ENCODE assay signal across 11 cellular contexts in genomic region chr21:36710729-36711048, GRCh38. TPM values are rescaled to one million over a fixed set of nuclear protein-coding genes. Genes with fewer than 3 reads are reported as not detected.
DNase-seq lines count a peak whose midpoint lies in the region; ATAC-seq and TF ChIP-seq lines count a peak whose summit lies in the region.
"Had no signal": no experiment of that assay in that cellular context is flagged by ENCODE, and none has a peak within 500 bp of the region (broad histone marks: within the 10 kb centered on the region; RNA-seq: fewer than 3 reads in every experiment).

No MANE protein-coding gene starts in this region.

- intact Hi-C loops in stomach (cut with DNase I; ENCODE audit: low total_unique reads) = no loop called here

- H3K4me3 ChIP-seq in brain microvascular endothelial cell (ENCODE audit: low read depth, low read length) (no peak overlapping the region), stomach (peak overlapping the region in 2 of 4 donors; percentile 11 to 69)

- peak overlapping the region; percentile 7 for H3K4me3 Mint-ChIP-seq in activated naive CD8-positive, alpha-beta T cell treated with anti-CD3 and anti-CD28 coated beads for 36 hours
- H3K4me3 Mint-ChIP-seq in activated naive CD8-positive, alpha-beta T cell treated with anti-CD3 and anti-CD28 coated beads, Interleukin-2, amount 50 U/mL, for 24 hours = no peak overlapping the region
- H3K4me3 Mint-ChIP-seq: stimulated activated effector memory CD8-positive, alpha-beta T cell treated with anti-CD3 and anti-CD28 coated beads, Interleukin-12 subunit alpha, Interleukin-12 subunit beta, amount 100 ng/mL, for 72 hours had no signal

- peaks cover 91% of the 10 kb centered on the region for H3K27me3 Mint-ChIP-seq in activated naive CD8-positive, alpha-beta T cell treated with anti-CD3 and anti-CD28 coated beads for 36 hours
- peaks cover 81% of the 10 kb centered on the region for H3K27me3 Mint-ChIP-seq in activated naive CD8-positive, alpha-beta T cell treated with anti-CD3 and anti-CD28 coated beads, Interleukin-2, amount 50 U/mL, for 24 hours

- H3K36me3 ChIP-seq in brain microvascular endothelial cell (replicated peaks) (no peaks in the 10 kb centered on the region), stomach (no peaks in the 10 kb centered on the region)

- H3K27me3 ChIP-seq in brain microvascular endothelial cell (replicated peaks) (peaks cover 91% of the 10 kb centered on the region), stomach (peaks cover 27 to 98% (median 53%) of the 10 kb centered on the region in 3 donors)

- peaks cover 26% of the 10 kb centered on the region for H3K4me1 Mint-ChIP-seq in activated naive CD8-positive, alpha-beta T cell treated with anti-CD3 and anti-CD28 coated beads for 36 hours
- peaks cover 30% of the 10 kb centered on the region for H3K4me1 Mint-ChIP-seq in activated naive CD8-positive, alpha-beta T cell treated with anti-CD3 and anti-CD28 coated beads, Interleukin-2, amount 50 U/mL, for 24 hours

- H3K9me3 ChIP-seq in stomach = no peaks in the 10 kb centered on the region

- no peak overlapping the region for H3K27ac Mint-ChIP-seq in activated naive CD8-positive, alpha-beta T cell treated with anti-CD3 and anti-CD28 coated beads for 36 hours
- no peak overlapping the region for H3K27ac Mint-ChIP-seq in activated naive CD8-positive, alpha-beta T cell treated with anti-CD3 and anti-CD28 coated beads, Interleukin-2, amount 50 U/mL, for 24 hours
- H3K27ac Mint-ChIP-seq: stimulated activated effector memory CD8-positive, alpha-beta T cell treated with anti-CD3 and anti-CD28 coated beads, Interleukin-12 subunit alpha, Interleukin-12 subunit beta, amount 100 ng/mL, for 72 hours had no signal

- WGBS in stomach, 5 donors = 40 to 63% (median 49%) methylated on average over 13 of the region's 13 CpGs

- peak; percentile 8 for TF ChIP-seq CTCF in brain microvascular endothelial cell (IDR thresholded peaks at IDR 0.05; ENCODE audit: low read depth, low read length, missing control alignments)
- TF ChIP-seq CTCF in stomach (IDR thresholded peaks at IDR 0.05) = no peak

- no peaks in the 10 kb centered on the region for H3K36me3 Mint-ChIP-seq in activated naive CD8-positive, alpha-beta T cell treated with anti-CD3 and anti-CD28 coated beads for 36 hours
- no peaks in the 10 kb centered on the region for H3K36me3 Mint-ChIP-seq in activated naive CD8-positive, alpha-beta T cell treated with anti-CD3 and anti-CD28 coated beads, Interleukin-2, amount 50 U/mL, for 24 hours (ENCODE audit: low read depth)
- H3K36me3 Mint-ChIP-seq: stimulated activated effector memory CD8-positive, alpha-beta T cell treated with anti-CD3 and anti-CD28 coated beads, Interleukin-12 subunit alpha, Interleukin-12 subunit beta, amount 100 ng/mL, for 72 hours had no signal

- no peak for DNase-seq in activated naive CD8-positive, alpha-beta T cell treated with anti-CD3 and anti-CD28 coated beads for 36 hours
- DNase-seq in activated naive CD8-positive, alpha-beta T cell treated with anti-CD3 and anti-CD28 coated beads, Interleukin-2, amount 50 U/mL, for 24 hours = no peak
- DNase-seq in brain microvascular endothelial cell (no peak), left lobe of liver (ENCODE audit: low spot score) (peak; percentile 35), stomach (peak; percentile 24), DMS153 (lab: John Stamatoyannopoulos, UW) (no peak), NCI-H510A (lab: John Stamatoyannopoulos, UW) (no peak)
- DNase-seq: NCI-H2107 had no signal

- in situ Hi-C loops in brain microvascular endothelial cell (cut with HindIII; ENCODE audit: low pct_ligation_motif_present, low sequenced_read_pairs) = no loop called here

- no peak overlapping the region for H3K27ac ChIP-seq in brain microvascular endothelial cell
- peak overlapping the region in 3 of 5 donors; percentile 29 to 89 (median 88) for H3K27ac ChIP-seq in stomach

- no peak for TF ChIP-seq POLR2A in stomach (IDR thresholded peaks at IDR 0.05)

- TF ChIP-seq EP300 in stomach (IDR thresholded peaks at IDR 0.05) = no peak

- no peak for ATAC-seq in activated naive CD8-positive, alpha-beta T cell treated with anti-CD3 and anti-CD28 coated beads, Interleukin-2, amount 50 U/mL, for 24 hours
- ATAC-seq in left lobe of liver (peak; percentile 57), HG02852 (IDR thresholded peaks at IDR 0.05; ENCODE audit: unreplicated experiment) (no peak)
- ATAC-seq: stimulated activated effector memory CD8-positive, alpha-beta T cell treated with anti-CD3 and anti-CD28 coated beads, Interleukin-12 subunit alpha, Interleukin-12 subunit beta, amount 100 ng/mL, for 72 hours had no signal

- H3K4me1 ChIP-seq in stomach = peaks cover 32 to 69% (median 47%) of the 10 kb centered on the region in 4 donors

- H3K9me3 Mint-ChIP-seq in activated naive CD8-positive, alpha-beta T cell treated with anti-CD3 and anti-CD28 coated beads for 36 hours = no peaks in the 10 kb centered on the region
- H3K9me3 Mint-ChIP-seq in activated naive CD8-positive, alpha-beta T cell treated with anti-CD3 and anti-CD28 coated beads, Interleukin-2, amount 50 U/mL, for 24 hours = no peaks in the 10 kb centered on the region
- H3K9me3 Mint-ChIP-seq: stimulated activated effector memory CD8-positive, alpha-beta T cell treated with anti-CD3 and anti-CD28 coated beads, Interleukin-12 subunit alpha, Interleukin-12 subunit beta, amount 100 ng/mL, for 72 hours had no signal

RNA-seq across cellular contexts. Expression of gene SIM2, which starts 11.8 kb away (rescaled TPM):
- not detected for total RNA-seq in activated naive CD8-positive, alpha-beta T cell treated with anti-CD3 and anti-CD28 coated beads for 36 hours
- total RNA-seq in left lobe of liver (not detected), stomach (10 to 100 TPM in 4 of 5 donors, not detected in 1; 11.2 to 28.3 (median 20.4) TPM)
- polyA plus RNA-seq in stomach = 10 to 100 TPM in 1 of 3 donors, 1 to 10 TPM in 2; 3.3 to 14.0 (median 6.9) TPM
- total RNA-seq: dermis microvascular lymphatic vessel endothelial cell had no signal

Comparison
In these comparisons a context has a peak if more than half of its experiments do, and no peak if none do; other contexts are left out.
1. DNase-seq: peak in left lobe of liver (single experiment) and stomach (single experiment); none in activated naive CD8-positive, alpha-beta T cell treated with anti-CD3 and anti-CD28 coated beads for 36 hours (single experiment), activated naive CD8-positive, alpha-beta T cell treated with anti-CD3 and anti-CD28 coated beads, Interleukin-2, amount 50 U/mL, for 24 hours (single experiment), brain microvascular endothelial cell (single experiment), DMS153 (single experiment) and NCI-H510A (single experiment).